ENCODE assay signal across 8 cellular contexts in genomic region chr4:39970559-39971270, GRCh38. TPM values are rescaled to one million over a fixed set of nuclear protein-coding genes. Genes with fewer than 3 reads are reported as not detected.
A peak's percentile ranks its signal among the peaks of the same experiment; 100 is the strongest.
DNase-seq lines count a peak whose midpoint lies in the region; ATAC-seq and TF ChIP-seq lines count a peak whose summit lies in the region.

No MANE protein-coding gene starts in this region.

- DNase-seq in CD14-positive monocyte (ENCODE audit: low spot score) (no peak), M059J (ENCODE audit: low read depth) (peak; percentile 85), epithelial cell of proximal tubule (ENCODE audit: low read depth) (peak; percentile 57), NCI-H1092 (lab: John Stamatoyannopoulos, UW) (no peak), amniotic stem cell (lab: John Stamatoyannopoulos, UW) (no peak), gastrocnemius medialis (no peak)
- DNase-seq in effector CD8-positive, alpha-beta T cell (lab: John Stamatoyannopoulos, UW), result no peak

- no peaks in the 10 kb centered on the region for H3K27me3 ChIP-seq in gastrocnemius medialis

- H3K36me3 Mint-ChIP-seq in CD14-positive monocyte, result peaks cover 22 to 40% of the 10 kb centered on the region in 2 donors

- peaks cover 0 to 2% (median 1%) of the 10 kb centered on the region in 3 donors for H3K27me3 Mint-ChIP-seq in CD14-positive monocyte (ENCODE audit: low read depth in 3 of 3)

- H3K27ac Mint-ChIP-seq in CD14-positive monocyte, result peak overlapping the region in 6 of 7 donors; percentile 25 to 85 (median 74)

- peaks cover 4 to 9% of the 10 kb centered on the region in 2 donors for H3K4me1 ChIP-seq in gastrocnemius medialis

- no peak overlapping the region for H3K27ac ChIP-seq in gastrocnemius medialis

- intact Hi-C loops in CD14-positive monocyte (cut with micrococcal nuclease), result no loop called here
- intact Hi-C loops in gastrocnemius medialis (cut with DNase I; ENCODE audit: low total_unique reads), result no loop called here

- no peak for TF ChIP-seq POLR2A in gastrocnemius medialis (IDR thresholded peaks at IDR 0.05)

- H3K4me3 ChIP-seq in epithelial cell of proximal tubule (ENCODE audit: low read depth, low read length) (no peak overlapping the region), gastrocnemius medialis (no peak overlapping the region)

- H3K36me3 ChIP-seq in gastrocnemius medialis, result peaks cover 0 to 9% of the 10 kb centered on the region in 2 donors

- ATAC-seq in GM21360 (IDR thresholded peaks at IDR 0.05; ENCODE audit: unreplicated experiment) (peak; percentile 71), gastrocnemius medialis (no peak)

- peaks cover 24% of the 10 kb centered on the region for H3K4me1 Mint-ChIP-seq in CD14-positive monocyte

- H3K9me3 Mint-ChIP-seq in CD14-positive monocyte, result no peaks in the 10 kb centered on the region

- in situ Hi-C loops in gastrocnemius medialis (cut with MboI; ENCODE audit: low sequenced_read_pairs in 4 of 4), result loop anchor here (5.0 to 10.0 kb wide), 5 partner anchors 273 to 506 kb away; partner anchors contain the start of gene UBE2K (in 3 of the 4)

- TF ChIP-seq CTCF in CD14-positive monocyte (IDR thresholded peaks at IDR 0.05), result no peak
- TF ChIP-seq CTCF in epithelial cell of proximal tubule (conservative IDR thresholded peaks at IDR 0.05; ENCODE audit: low read depth, low read length), result no peak
- TF ChIP-seq CTCF in gastrocnemius medialis (IDR thresholded peaks at IDR 0.05 in 4 of 5, conservative IDR thresholded peaks at IDR 0.05 in 1 of 5), result no peak

- no peak overlapping the region for H3K4me3 Mint-ChIP-seq in CD14-positive monocyte

- no peaks in the 10 kb centered on the region for H3K9me3 ChIP-seq in gastrocnemius medialis

RNA-seq across cellular contexts. Expression of gene PDS5A, which starts 7.0 kb away (rescaled TPM):
- 10 to 100 TPM; 14.2 to 17.7 TPM for polyA plus RNA-seq in CD14-positive monocyte
- total RNA-seq in M059J (2014; rRNA removed; shearing (Covaris generic)), result 37.1 and 51.1 TPM in 2 replicates
- total RNA-seq in epithelial cell of proximal tubule (46.7 and 53.1 TPM in 2 replicates), gastrocnemius medialis (10 to 100 TPM; 28.3 to 40.6 (median 36.7) TPM)

Comparison
In these comparisons a context has a peak if more than half of its experiments do, and no peak if none do; other contexts are left out.
1. DNase-seq: peak in M059J (single experiment) and epithelial cell of proximal tubule (single experiment); none in CD14-positive monocyte (single experiment), NCI-H1092 (single experiment), effector CD8-positive, alpha-beta T cell (single experiment), amniotic stem cell (single experiment) and gastrocnemius medialis (0 of 2).